ENCODE assay signal across 12 cellular contexts in genomic region chr7:33261585-33261984, GRCh38.
DNase-seq lines count a peak whose midpoint lies in the region; ATAC-seq and TF ChIP-seq lines count a peak whose summit lies in the region.
"Had no signal": no experiment of that assay in that cellular context is flagged by ENCODE, and none has a peak within 500 bp of the region (broad histone marks: within the 10 kb centered on the region; RNA-seq: fewer than 3 reads in every experiment).

No MANE protein-coding gene starts in this region.

- peak; percentile 77 for ATAC-seq in GM18907 (IDR thresholded peaks at IDR 0.05; ENCODE audit: unreplicated experiment)
- ATAC-seq in HG03108 (IDR thresholded peaks at IDR 0.05; ENCODE audit: unreplicated experiment), result peak; percentile 63
- ATAC-seq in HG03175 (IDR thresholded peaks at IDR 0.05; ENCODE audit: unreplicated experiment), result no peak
- ATAC-seq: K562 had no signal

- POLR2A ChIA-PET in activated CD4-positive, alpha-beta memory T cell treated with anti-CD3 and anti-CD28 coated beads, Interleukin-2, amount 10 ng/mL, durations not matched to agents 7 days and 5 days (lab: Charles Lee), result no interaction called here
- POLR2A ChIA-PET in HEK293T (lab: Yijun Ruan, JAX), result no interaction called here

- no peak for TF ChIP-seq CTCF in AG10803 (conservative IDR thresholded peaks at IDR 0.05; ENCODE audit: low read length)

- H3K9me3 Mint-ChIP-seq in activated CD4-positive, alpha-beta memory T cell treated with anti-CD3 and anti-CD28 coated beads, Interleukin-2, amount 10 ng/mL, durations not matched to agents 7 days and 5 days, result no peaks in the 10 kb centered on the region

- H3K4me1 Mint-ChIP-seq in activated CD4-positive, alpha-beta memory T cell treated with anti-CD3 and anti-CD28 coated beads, Interleukin-2, amount 10 ng/mL, durations not matched to agents 7 days and 5 days, result peaks cover 13% of the 10 kb centered on the region

- no peak overlapping the region for H3K4me3 Mint-ChIP-seq in activated CD4-positive, alpha-beta memory T cell treated with anti-CD3 and anti-CD28 coated beads, Interleukin-2, amount 10 ng/mL, durations not matched to agents 7 days and 5 days

- no peak overlapping the region for H3K4me3 ChIP-seq in AG10803 (ENCODE audit: low read length)
- H3K4me3 ChIP-seq: K562, lung had no signal

- DNase-seq in AG10803 (ENCODE audit: low read depth) (peak; percentile 36), DMS 273 treated with DMSO at 0.1 percent for 48 hours (lab: John Stamatoyannopoulos, UW) (no peak), Ammon's horn (ENCODE audit: low spot score) (no peak), HEK293T (ENCODE audit: extremely low spot score) (no peak)
- DNase-seq in activated CD4-positive, alpha-beta memory T cell treated with anti-CD3 and anti-CD28 coated beads, Interleukin-2, amount 10 ng/mL, durations not matched to agents 7 days and 5 days, result peak; percentile 20
- DNase-seq: activated CD4-positive, alpha-beta T cell treated with anti-CD3 and anti-CD28 coated beads, Interleukin-2, amount 50 U/mL, for 4 hours; NCI-H526 treated with DMSO at 0.1 percent for 48 hours had no signal

- H3K27ac Mint-ChIP-seq in activated CD4-positive, alpha-beta memory T cell treated with anti-CD3 and anti-CD28 coated beads, Interleukin-2, amount 10 ng/mL, durations not matched to agents 7 days and 5 days, result no peak overlapping the region

- no peaks in the 10 kb centered on the region for H3K27me3 Mint-ChIP-seq in activated CD4-positive, alpha-beta memory T cell treated with anti-CD3 and anti-CD28 coated beads, Interleukin-2, amount 10 ng/mL, durations not matched to agents 7 days and 5 days

- no peaks in the 10 kb centered on the region for H3K36me3 Mint-ChIP-seq in activated CD4-positive, alpha-beta memory T cell treated with anti-CD3 and anti-CD28 coated beads, Interleukin-2, amount 10 ng/mL, durations not matched to agents 7 days and 5 days (ENCODE audit: low read depth)

- CTCF ChIA-PET in activated CD4-positive, alpha-beta memory T cell treated with anti-CD3 and anti-CD28 coated beads, Interleukin-2, amount 10 ng/mL, durations not matched to agents 7 days and 5 days (lab: Charles Lee), result no interaction called here
- CTCF ChIA-PET in HEK293T (lab: Yijun Ruan, JAX), result interaction anchor here (0.6 kb wide), 1 partner anchor 13 kb away, joined by 4 read pairs; no protein-coding TSS in a partner anchor

TF ChIP-seq in HEK293T, 16 proteins besides CTCF, POLR2A, EP300 and RAD21:
- no peak for TF ChIP-seq FOXK2 (IDR thresholded peaks at IDR 0.05)
- no peak for TF ChIP-seq SUZ12 (IDR thresholded peaks at IDR 0.05)
- TF ChIP-seq ARNT (IDR thresholded peaks at IDR 0.05), result no peak
- no peak for TF ChIP-seq NFRKB (IDR thresholded peaks at IDR 0.05)
- TF ChIP-seq PKNOX1 (IDR thresholded peaks at IDR 0.05), result no peak
- TF ChIP-seq FOXA1 (IDR thresholded peaks at IDR 0.05), result no peak
- TF ChIP-seq L3MBTL2 (conservative IDR thresholded peaks at IDR 0.05), result no peak
- no peak for TF ChIP-seq HDGF (IDR thresholded peaks at IDR 0.05; ENCODE audit: borderline replicate concordance)
- no peak for TF ChIP-seq ZNF384 (IDR thresholded peaks at IDR 0.05)
- TF ChIP-seq BHLHE40 (IDR thresholded peaks at IDR 0.05; ENCODE audit: borderline replicate concordance), result no peak
TF ChIP-seq in HEK293T: peak in this region for 0.

Comparison
In these comparisons a context has a peak if more than half of its experiments do, and no peak if none do; other contexts are left out.
1. DNase-seq: peak in AG10803 (single experiment) and activated CD4-positive, alpha-beta memory T cell treated with anti-CD3 and anti-CD28 coated beads, Interleukin-2, amount 10 ng/mL, durations not matched to agents 7 days and 5 days (single experiment); none in DMS 273 treated with DMSO at 0.1 percent for 48 hours (single experiment), Ammon's horn (single experiment) and HEK293T (single experiment).